Comparison of ENCODE assay signal across 10 cellular contexts in the genomic region with DNA sequence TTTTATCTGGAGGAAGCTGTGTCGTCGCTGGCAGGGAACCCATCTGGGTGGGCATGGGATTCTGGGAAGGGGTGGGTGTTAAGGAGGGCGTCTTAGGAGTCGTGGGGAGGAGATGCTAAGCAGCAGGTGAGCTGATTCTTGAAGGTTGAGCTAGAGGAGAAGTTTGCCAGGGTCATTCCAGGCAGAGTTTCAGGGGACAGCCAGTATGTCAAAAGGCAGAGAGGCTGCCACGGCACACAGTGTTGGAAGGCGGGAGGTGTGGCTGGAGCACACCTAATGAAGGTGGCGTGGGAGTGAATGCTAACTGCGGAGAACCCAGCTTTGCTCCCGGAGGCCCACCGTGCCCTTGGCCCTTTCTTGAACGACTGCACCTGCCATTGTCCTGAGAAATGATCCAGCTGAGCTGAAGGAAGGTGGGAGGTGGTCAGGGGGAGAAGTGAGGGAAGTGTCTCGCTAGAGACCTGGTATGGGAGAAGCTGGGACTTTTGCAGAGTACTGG. TPM values are rescaled to one million over a fixed set of nuclear protein-coding genes. Genes with fewer than 3 reads are reported as not detected.
A peak's percentile ranks its signal among the peaks of the same experiment; 100 is the strongest.
DNase-seq lines count a peak whose midpoint lies in the region; ATAC-seq and TF ChIP-seq lines count a peak whose summit lies in the region.
"Had no signal": no experiment of that assay in that cellular context is flagged by ENCODE, and none has a peak within 500 bp of the region (broad histone marks: within the 10 kb centered on the region; RNA-seq: fewer than 3 reads in every experiment).

No MANE protein-coding gene starts in this region.

- no peaks in the 10 kb centered on the region for H3K9me2 ChIP-seq in SU-DHL-6 (replicated peaks; ENCODE audit: insufficient read depth, low read length)

- DNase-seq in fibroblast of pulmonary artery (ENCODE audit: low read depth) (no peak), retinal pigment epithelial cell (ENCODE audit: low read depth) (no peak), foreskin keratinocyte (no peak), NCI-H1092 treated with DMSO at 0.1 percent for 48 hours (lab: John Stamatoyannopoulos, UW) (no peak), iPS-NIHi11 (ENCODE audit: low spot score) (no peak)
- DNase-seq: NCI-H524 treated with DMSO at 0.1 percent for 48 hours had no signal

- H4K20me1 ChIP-seq in SU-DHL-6 (ENCODE audit: low read depth, low read length), result no peaks in the 10 kb centered on the region

- H3K4me3 ChIP-seq in GM08714 (ENCODE audit: low read length) (peak overlapping the region; percentile 84), SU-DHL-6 (ENCODE audit: insufficient read depth, low read length, poor library complexity, severe bottlenecking) (peak overlapping the region; percentile 80), fibroblast of pulmonary artery (replicated peaks; ENCODE audit: low read depth, low read length) (peak overlapping the region; percentile 78), retinal pigment epithelial cell (ENCODE audit: low read length) (peak overlapping the region; percentile 77)

- peak overlapping the region; percentile 76; the same call in 1 of the 2 replicates for H3K9ac ChIP-seq in SU-DHL-6 (ENCODE audit: low read length)

- peaks cover 6% of the 10 kb centered on the region; the same call in 1 of the 2 replicates for H3K79me2 ChIP-seq in SU-DHL-6 (ENCODE audit: insufficient read depth, low read length)

- no peak overlapping the region for H3K27ac ChIP-seq in SU-DHL-6 (ENCODE audit: low read depth, low read length)
- no peak overlapping the region for H3K27ac ChIP-seq in foreskin keratinocyte

- H2AFZ ChIP-seq in SU-DHL-6 (ENCODE audit: low read depth, low read length, severe bottlenecking), result no peak overlapping the region

- H3K4me1 ChIP-seq in foreskin keratinocyte, result peaks cover 8% of the 10 kb centered on the region

- H3K27me3 ChIP-seq in SU-DHL-6 (ENCODE audit: low read length) (no peaks in the 10 kb centered on the region), foreskin keratinocyte (no peaks in the 10 kb centered on the region)

- ATAC-seq in foreskin keratinocyte (no peak), GM21390 (IDR thresholded peaks at IDR 0.05; ENCODE audit: unreplicated experiment) (no peak)

- H3K9me3 ChIP-seq in SU-DHL-6 (ENCODE audit: insufficient read depth, low read length), result no peaks in the 10 kb centered on the region

- no peak for TF ChIP-seq CTCF in SU-DHL-6 (IDR thresholded peaks at IDR 0.05; ENCODE audit: insufficient read depth, low read length, poor library complexity, severe bottlenecking)
- TF ChIP-seq CTCF in fibroblast of pulmonary artery (IDR thresholded peaks at IDR 0.05; ENCODE audit: low read length, missing control alignments), result no peak
- no peak for TF ChIP-seq CTCF in retinal pigment epithelial cell (conservative IDR thresholded peaks at IDR 0.05; ENCODE audit: low read depth, low read length)
- no peak for TF ChIP-seq CTCF in foreskin keratinocyte (conservative IDR thresholded peaks at IDR 0.05)

- H3K36me3 ChIP-seq in SU-DHL-6 (ENCODE audit: low read length), result no peaks in the 10 kb centered on the region

- peak overlapping the region; percentile 85 for H3K4me2 ChIP-seq in SU-DHL-6 (ENCODE audit: low read depth, low read length, poor library complexity, severe bottlenecking)

- H3F3A ChIP-seq in SU-DHL-6 (ENCODE audit: insufficient read depth), result no peaks in the 10 kb centered on the region

RNA-seq across cellular contexts. Expression of gene FAM118A, which starts 1.3 kb away (rescaled TPM):
- total RNA-seq in foreskin keratinocyte, result 12.8 and 15.5 TPM in 2 replicates
- 7.0 and 7.5 TPM in 2 replicates for polyA plus RNA-seq in foreskin keratinocyte

RNA-seq across cellular contexts. Expression of gene UPK3A, which starts 26.3 kb away (rescaled TPM):
- total RNA-seq in foreskin keratinocyte, result not detected in 2 replicates
- polyA plus RNA-seq in foreskin keratinocyte, result not detected in 2 replicates
- total RNA-seq: dermis microvascular lymphatic vessel endothelial cell had no signal
